In the genomic region with DNA sequence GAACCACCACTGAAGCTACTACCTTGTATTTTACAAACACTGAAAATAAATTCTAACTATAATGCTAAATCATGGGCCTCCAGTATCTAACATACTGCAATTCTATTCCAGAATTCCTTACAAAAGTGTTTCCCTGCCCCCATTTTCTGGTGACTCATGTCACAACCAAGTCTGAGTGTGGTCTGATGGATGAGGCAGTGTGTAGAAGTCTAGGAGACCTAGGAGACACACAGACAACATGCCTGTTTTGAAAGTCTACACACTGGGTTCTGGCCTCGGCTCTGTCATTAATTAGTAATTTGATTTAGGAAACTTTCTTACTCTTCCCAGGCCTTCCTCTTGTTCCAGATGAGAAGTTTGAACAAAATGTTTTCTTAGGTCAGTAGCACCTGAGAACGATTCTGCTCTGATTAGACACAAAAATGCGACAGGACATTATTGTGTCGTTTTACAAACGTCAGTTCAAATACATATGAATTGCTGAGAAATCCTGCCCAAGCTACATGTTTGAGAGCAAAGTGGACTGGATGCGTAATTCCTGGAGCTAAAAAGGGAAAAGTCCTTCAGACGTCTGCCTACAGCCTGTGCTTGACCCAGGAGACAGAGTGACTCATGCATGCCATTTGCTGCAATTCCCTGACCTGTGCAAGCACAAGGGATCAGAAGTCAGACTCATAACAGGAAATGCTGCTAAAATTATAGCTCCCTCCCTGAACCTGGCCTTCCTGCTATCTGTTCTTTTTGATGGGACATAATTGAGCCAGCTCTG, we compare ENCODE assay signal across 1 cellular context.
TF ChIP-seq lines count a peak whose summit lies in the region.

No MANE protein-coding gene starts in this region.

TF ChIP-seq in HepG2, 621 proteins besides CTCF, POLR2A, EP300 and RAD21 (continued from another document):
- TF ChIP-seq ARID5B (CRISPR knock-in tag; IDR thresholded peaks at IDR 0.05) (peak; percentile 46), JUND (CRISPR knock-in tag; IDR thresholded peaks at IDR 0.05) (0 out of 2 replicates have a peak, but pooled peaks have one; percentile 23), ZNF432 (CRISPR knock-in tag; IDR thresholded peaks at IDR 0.05; ENCODE audit: borderline replicate concordance) (no peak)
